8 cellular contexts compared by ENCODE assay signal in genomic region chr21:33541105-33541711, GRCh38. TPM values are rescaled to one million over a fixed set of nuclear protein-coding genes. Genes with fewer than 3 reads are reported as not detected.
DNase-seq lines count a peak whose midpoint lies in the region; ATAC-seq and TF ChIP-seq lines count a peak whose summit lies in the region.

No MANE protein-coding gene starts in this region.

- H3K4me3 ChIP-seq in DOHH2 (ENCODE audit: low read length) = peak overlapping the region; percentile 96
- peak overlapping the region; percentile 83 for H3K4me3 ChIP-seq in Karpas-422 (ENCODE audit: low read length)
- H3K4me3 ChIP-seq in iPS-18c (ENCODE audit: insufficient read depth, low read depth, low read length) = peak overlapping the region; percentile 98

- H3K79me2 ChIP-seq in DOHH2 (ENCODE audit: control insufficient read depth, low read length) (peaks cover 98% of the 10 kb centered on the region), Karpas-422 (ENCODE audit: low read length) (peaks cover 92% of the 10 kb centered on the region)

- H3K9me2 ChIP-seq in DOHH2 (replicated peaks; ENCODE audit: control insufficient read depth, low read length) = no peaks in the 10 kb centered on the region
- H3K9me2 ChIP-seq in Karpas-422 (replicated peaks; ENCODE audit: insufficient read depth, low read length) = no peaks in the 10 kb centered on the region

- DNase-seq in Karpas-422 (peak; percentile 67), sciatic nerve (ENCODE audit: low spot score) (no peak)
- peak; percentile 15 for DNase-seq in activated naive CD8-positive, alpha-beta T cell treated with anti-CD3 and anti-CD28 coated beads for 36 hours

- no peaks in the 10 kb centered on the region for H3K9me3 ChIP-seq in DOHH2 (ENCODE audit: control insufficient read depth, insufficient read depth, low read length)
- no peaks in the 10 kb centered on the region for H3K9me3 ChIP-seq in Karpas-422 (ENCODE audit: low read length)
- H3K9me3 ChIP-seq in iPS-18c (ENCODE audit: control insufficient read depth, insufficient read depth, low read length) = no peaks in the 10 kb centered on the region

- H3K9ac ChIP-seq in Karpas-422 (ENCODE audit: low read length) = peak overlapping the region; percentile 97

- H3K4me1 ChIP-seq in DOHH2 (ENCODE audit: control insufficient read depth, low read length) (peaks cover 28% of the 10 kb centered on the region), Karpas-422 (ENCODE audit: low read length) (peaks cover 30% of the 10 kb centered on the region)

- peak overlapping the region; percentile 97 for H3K27ac Mint-ChIP-seq in activated naive CD8-positive, alpha-beta T cell treated with anti-CD3 and anti-CD28 coated beads for 36 hours
- peak overlapping the region; percentile 97 for H3K27ac Mint-ChIP-seq in stimulated activated memory B cell treated with anti-CD40 and anti-IgM and Interleukin-4, amounts not matched to agents 10 μg/mL and 1 μg/mL and 100 μg/mL, for 72 hours

- H3K36me3 ChIP-seq in DOHH2 (ENCODE audit: control insufficient read depth, low read length) (peaks cover 89% of the 10 kb centered on the region), Karpas-422 (ENCODE audit: insufficient read depth, low read length) (peaks cover 60% of the 10 kb centered on the region)

- H2AFZ ChIP-seq in Karpas-422 (ENCODE audit: low read length) = no peak overlapping the region

- peaks cover 23% of the 10 kb centered on the region for H4K20me1 ChIP-seq in DOHH2 (ENCODE audit: control insufficient read depth, insufficient read depth, low read depth, low read length)
- H4K20me1 ChIP-seq in Karpas-422 (ENCODE audit: insufficient read depth, low read depth, low read length) = peaks cover 23% of the 10 kb centered on the region

- H3K27me3 Mint-ChIP-seq in activated naive CD8-positive, alpha-beta T cell treated with anti-CD3 and anti-CD28 coated beads for 36 hours = no peaks in the 10 kb centered on the region
- no peaks in the 10 kb centered on the region for H3K27me3 Mint-ChIP-seq in stimulated activated memory B cell treated with anti-CD40 and anti-IgM and Interleukin-4, amounts not matched to agents 10 μg/mL and 1 μg/mL and 100 μg/mL, for 72 hours

- H3K4me3 Mint-ChIP-seq in activated naive CD8-positive, alpha-beta T cell treated with anti-CD3 and anti-CD28 coated beads for 36 hours = peak overlapping the region; percentile 88
- H3K4me3 Mint-ChIP-seq in stimulated activated memory B cell treated with anti-CD40 and anti-IgM and Interleukin-4, amounts not matched to agents 10 μg/mL and 1 μg/mL and 100 μg/mL, for 72 hours = peak overlapping the region; percentile 98

- H3K4me1 Mint-ChIP-seq in activated naive CD8-positive, alpha-beta T cell treated with anti-CD3 and anti-CD28 coated beads for 36 hours = peaks cover 31% of the 10 kb centered on the region
- H3K4me1 Mint-ChIP-seq in stimulated activated memory B cell treated with anti-CD40 and anti-IgM and Interleukin-4, amounts not matched to agents 10 μg/mL and 1 μg/mL and 100 μg/mL, for 72 hours = peaks cover 40% of the 10 kb centered on the region

- H3F3A ChIP-seq in DOHH2 (ENCODE audit: control insufficient read depth, insufficient read depth) = peaks cover 14% of the 10 kb centered on the region; the same call in 1 of the 2 replicates

- H3K4me2 ChIP-seq in DOHH2 (ENCODE audit: low read length) (peak overlapping the region; percentile 96), Karpas-422 (ENCODE audit: low read depth, low read length, poor library complexity, severe bottlenecking) (peak overlapping the region; percentile 96)

- no peak for TF ChIP-seq CTCF in DOHH2 (IDR thresholded peaks at IDR 0.05; ENCODE audit: low read depth, low read length, poor library complexity, severe bottlenecking)

- H3K9me3 Mint-ChIP-seq in activated naive CD8-positive, alpha-beta T cell treated with anti-CD3 and anti-CD28 coated beads for 36 hours = no peaks in the 10 kb centered on the region
- H3K9me3 Mint-ChIP-seq in stimulated activated memory B cell treated with anti-CD40 and anti-IgM and Interleukin-4, amounts not matched to agents 10 μg/mL and 1 μg/mL and 100 μg/mL, for 72 hours = peaks cover 2% of the 10 kb centered on the region

- H3K27ac ChIP-seq in DOHH2 (ENCODE audit: low read depth, low read length) (peak overlapping the region; percentile 97), Karpas-422 (ENCODE audit: low read length) (peak overlapping the region; percentile 96)

- no peak for ATAC-seq in stimulated activated memory B cell treated with anti-CD40 and anti-IgM and Interleukin-4, amounts not matched to agents 10 μg/mL and 1 μg/mL and 100 μg/mL, for 72 hours
- ATAC-seq in HG03442 (IDR thresholded peaks at IDR 0.05; ENCODE audit: unreplicated experiment) = no peak
- no peak for ATAC-seq in HG03520 (IDR thresholded peaks at IDR 0.05; ENCODE audit: unreplicated experiment)
- ATAC-seq in sciatic nerve = no peak

- intact Hi-C loops in sciatic nerve (cut with DNase I) = no loop called here

- H3K36me3 Mint-ChIP-seq in activated naive CD8-positive, alpha-beta T cell treated with anti-CD3 and anti-CD28 coated beads for 36 hours = peaks cover 61% of the 10 kb centered on the region
- H3K36me3 Mint-ChIP-seq in stimulated activated memory B cell treated with anti-CD40 and anti-IgM and Interleukin-4, amounts not matched to agents 10 μg/mL and 1 μg/mL and 100 μg/mL, for 72 hours = peaks cover 19% of the 10 kb centered on the region

- no peaks in the 10 kb centered on the region for H3K27me3 ChIP-seq in DOHH2 (ENCODE audit: control insufficient read depth, low read length)
- H3K27me3 ChIP-seq in Karpas-422 (ENCODE audit: low read length) = no peaks in the 10 kb centered on the region

RNA-seq across cellular contexts. Expression of gene GART, which starts 0.7 kb away (rescaled TPM):
- total RNA-seq in Karpas-422 (2014; rRNA removed; shearing (Covaris generic); ENCODE audit: low replicate concordance) = 117 and 119 TPM in 2 replicates
- total RNA-seq in activated naive CD8-positive, alpha-beta T cell treated with anti-CD3 and anti-CD28 coated beads for 36 hours = 100 to 1,000 TPM; 259 to 265 TPM
- total RNA-seq in sciatic nerve = 63.0 TPM

RNA-seq across cellular contexts. Expression of gene SON, which starts 1.6 kb away (rescaled TPM):
- total RNA-seq in Karpas-422 (2014; rRNA removed; shearing (Covaris generic); ENCODE audit: low replicate concordance) = 121 and 159 TPM in 2 replicates
- total RNA-seq in activated naive CD8-positive, alpha-beta T cell treated with anti-CD3 and anti-CD28 coated beads for 36 hours = 100 to 1,000 TPM; 283 to 328 TPM
- 375 TPM for total RNA-seq in sciatic nerve

RNA-seq across cellular contexts. Expression of gene DONSON, which starts 47.3 kb away (rescaled TPM):
- total RNA-seq in Karpas-422 (2014; rRNA removed; shearing (Covaris generic); ENCODE audit: low replicate concordance) = 14.6 and 16.1 TPM in 2 replicates
- 10 to 100 TPM; 38.7 to 41.9 TPM for total RNA-seq in activated naive CD8-positive, alpha-beta T cell treated with anti-CD3 and anti-CD28 coated beads for 36 hours
- total RNA-seq in sciatic nerve = 15.3 TPM

RNA-seq across cellular contexts. Expression of gene DNAJC28, which starts 49.7 kb away (rescaled TPM):
- 0.22 and 0.25 TPM in 2 replicates for total RNA-seq in Karpas-422 (2014; rRNA removed; shearing (Covaris generic); ENCODE audit: low replicate concordance)
- under 1 TPM; 0.23 to 0.58 TPM for total RNA-seq in activated naive CD8-positive, alpha-beta T cell treated with anti-CD3 and anti-CD28 coated beads for 36 hours
- 2.2 TPM for total RNA-seq in sciatic nerve
